Comparison of ENCODE assay signal across 1 cellular context in the genomic region with DNA sequence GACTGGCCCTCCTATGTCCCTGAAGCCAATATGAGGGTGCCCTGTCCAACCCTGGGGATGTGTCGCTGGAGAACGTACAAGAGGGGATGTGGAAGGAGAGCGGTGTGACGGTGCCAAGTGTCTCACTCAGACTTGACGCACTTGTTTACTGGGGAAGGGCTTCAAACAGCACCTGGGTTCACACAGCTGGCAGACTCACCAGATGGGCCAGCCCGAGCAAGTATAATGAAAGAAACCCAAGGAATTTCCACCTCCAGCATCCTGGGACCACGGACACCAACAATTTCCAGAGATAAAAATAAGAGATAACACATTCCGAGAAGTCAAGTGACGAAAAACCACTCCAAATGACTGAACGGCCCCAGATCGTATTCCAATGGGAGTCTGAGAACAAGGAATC.
TF ChIP-seq lines count a peak whose summit lies in the region.

No MANE protein-coding gene starts in this region.

TF ChIP-seq in WTC11, 78 proteins besides CTCF, POLR2A, EP300 and RAD21 (continued from another document):
- TF ChIP-seq ZNF416 (CRISPR knock-in tag; IDR thresholded peaks at IDR 0.05) (no peak), E2F5 (CRISPR knock-in tag; IDR thresholded peaks at IDR 0.05) (no peak), ZNF317 (CRISPR knock-in tag; IDR thresholded peaks at IDR 0.05; ENCODE audit: borderline replicate concordance, low read depth) (no peak), ERG (CRISPR knock-in tag; IDR thresholded peaks at IDR 0.05) (no peak), MXD4 (CRISPR knock-in tag; IDR thresholded peaks at IDR 0.05; ENCODE audit: borderline replicate concordance) (no peak), PRRX2 (CRISPR knock-in tag; IDR thresholded peaks at IDR 0.05) (no peak)
- TF ChIP-seq, protein P1, sequence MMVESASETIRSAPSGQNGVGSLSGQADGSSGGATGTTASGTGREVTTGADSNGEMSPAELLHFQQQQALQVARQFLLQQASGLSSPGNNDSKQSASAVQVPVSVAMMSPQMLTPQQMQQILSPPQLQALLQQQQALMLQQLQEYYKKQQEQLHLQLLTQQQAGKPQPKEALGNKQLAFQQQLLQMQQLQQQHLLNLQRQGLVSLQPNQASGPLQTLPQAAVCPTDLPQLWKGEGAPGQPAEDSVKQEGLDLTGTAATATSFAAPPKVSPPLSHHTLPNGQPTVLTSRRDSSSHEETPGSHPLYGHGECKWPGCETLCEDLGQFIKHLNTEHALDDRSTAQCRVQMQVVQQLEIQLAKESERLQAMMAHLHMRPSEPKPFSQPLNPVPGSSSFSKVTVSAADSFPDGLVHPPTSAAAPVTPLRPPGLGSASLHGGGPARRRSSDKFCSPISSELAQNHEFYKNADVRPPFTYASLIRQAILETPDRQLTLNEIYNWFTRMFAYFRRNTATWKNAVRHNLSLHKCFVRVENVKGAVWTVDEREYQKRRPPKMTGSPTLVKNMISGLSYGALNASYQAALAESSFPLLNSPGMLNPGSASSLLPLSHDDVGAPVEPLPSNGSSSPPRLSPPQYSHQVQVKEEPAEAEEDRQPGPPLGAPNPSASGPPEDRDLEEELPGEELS (CRISPR knock-in tag; IDR thresholded peaks at IDR 0.05), result no peak
- TF ChIP-seq, protein P2, sequence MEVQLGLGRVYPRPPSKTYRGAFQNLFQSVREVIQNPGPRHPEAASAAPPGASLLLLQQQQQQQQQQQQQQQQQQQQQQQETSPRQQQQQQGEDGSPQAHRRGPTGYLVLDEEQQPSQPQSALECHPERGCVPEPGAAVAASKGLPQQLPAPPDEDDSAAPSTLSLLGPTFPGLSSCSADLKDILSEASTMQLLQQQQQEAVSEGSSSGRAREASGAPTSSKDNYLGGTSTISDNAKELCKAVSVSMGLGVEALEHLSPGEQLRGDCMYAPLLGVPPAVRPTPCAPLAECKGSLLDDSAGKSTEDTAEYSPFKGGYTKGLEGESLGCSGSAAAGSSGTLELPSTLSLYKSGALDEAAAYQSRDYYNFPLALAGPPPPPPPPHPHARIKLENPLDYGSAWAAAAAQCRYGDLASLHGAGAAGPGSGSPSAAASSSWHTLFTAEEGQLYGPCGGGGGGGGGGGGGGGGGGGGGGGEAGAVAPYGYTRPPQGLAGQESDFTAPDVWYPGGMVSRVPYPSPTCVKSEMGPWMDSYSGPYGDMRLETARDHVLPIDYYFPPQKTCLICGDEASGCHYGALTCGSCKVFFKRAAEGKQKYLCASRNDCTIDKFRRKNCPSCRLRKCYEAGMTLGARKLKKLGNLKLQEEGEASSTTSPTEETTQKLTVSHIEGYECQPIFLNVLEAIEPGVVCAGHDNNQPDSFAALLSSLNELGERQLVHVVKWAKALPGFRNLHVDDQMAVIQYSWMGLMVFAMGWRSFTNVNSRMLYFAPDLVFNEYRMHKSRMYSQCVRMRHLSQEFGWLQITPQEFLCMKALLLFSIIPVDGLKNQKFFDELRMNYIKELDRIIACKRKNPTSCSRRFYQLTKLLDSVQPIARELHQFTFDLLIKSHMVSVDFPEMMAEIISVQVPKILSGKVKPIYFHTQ (CRISPR knock-in tag; IDR thresholded peaks at IDR 0.05), result no peak
TF ChIP-seq in WTC11: peak in this region for 0.
